Comparison of ENCODE assay signal across 12 cellular contexts in genomic region chr3:159928692-159929091, GRCh38. TPM values are rescaled to one million over a fixed set of nuclear protein-coding genes. Genes with fewer than 3 reads are reported as not detected.
A peak's percentile ranks its signal among the peaks of the same experiment; 100 is the strongest.
DNase-seq lines count a peak whose midpoint lies in the region; ATAC-seq and TF ChIP-seq lines count a peak whose summit lies in the region.
"Had no signal": no experiment of that assay in that cellular context is flagged by ENCODE, and none has a peak within 500 bp of the region (broad histone marks: within the 10 kb centered on the region; RNA-seq: fewer than 3 reads in every experiment).

No MANE protein-coding gene starts in this region.

- CTCF ChIA-PET in activated CD4-positive, alpha-beta T cell treated with anti-CD3 and anti-CD28 coated beads for 36 hours (lab: Charles Lee), result interaction anchor here (1.2 kb wide), 1 partner anchor 78 kb away, joined by 4 read pairs; no protein-coding TSS in a partner anchor

- H3K79me1 ChIP-seq in neuronal stem cell (ENCODE audit: low read depth, low read length), result no peaks in the 10 kb centered on the region

- H3K9ac ChIP-seq in OCI-LY3 (ENCODE audit: low read length) (peak overlapping the region; percentile 24), neuronal stem cell (ENCODE audit: low read depth, low read length, poor library complexity) (no peak overlapping the region)

- peaks cover 5 to 11% (median 6%) of the 10 kb centered on the region in 7 donors for H3K9me3 Mint-ChIP-seq in CD14-positive monocyte
- H3K9me3 Mint-ChIP-seq in activated CD4-positive, alpha-beta T cell treated with anti-CD3 and anti-CD28 coated beads for 36 hours (ENCODE audit: low read depth), result peaks cover 8% of the 10 kb centered on the region

- peak overlapping the region; percentile 86 to 99 (median 92) for H3K27ac Mint-ChIP-seq in CD14-positive monocyte
- H3K27ac Mint-ChIP-seq in activated CD4-positive, alpha-beta T cell treated with anti-CD3 and anti-CD28 coated beads for 36 hours, result no peak overlapping the region

- H2AFZ ChIP-seq in OCI-LY3 (ENCODE audit: low read depth, low read length) (0 out of 2 replicates have a peak overlapping the region, but pooled peaks have one; percentile 6), neuronal stem cell (ENCODE audit: low read length) (peak overlapping the region; percentile 76)

- H3K79me2 ChIP-seq in OCI-LY3 (ENCODE audit: low read length), result no peaks in the 10 kb centered on the region

- peak overlapping the region; percentile 33 for H3K4me2 ChIP-seq in OCI-LY3 (ENCODE audit: low read length)
- H3K4me2 ChIP-seq in neuronal stem cell (ENCODE audit: insufficient read depth, low read length, poor library complexity, severe bottlenecking), result no peak overlapping the region

- H3K36me3 ChIP-seq in OCI-LY3 (replicated peaks; ENCODE audit: low read depth, low read length) (peaks cover 10% of the 10 kb centered on the region), neuronal stem cell (replicated peaks in 1 of 2; ENCODE audit: control insufficient read depth in 2 of 2, insufficient read depth in 2 of 2, low read length in 2 of 2) (no peaks in the 10 kb centered on the region)

- H3K14ac ChIP-seq in neuronal stem cell (ENCODE audit: low read length), result no peak overlapping the region

- WGBS in neuronal stem cell (ENCODE audit: extremely low coverage in 2 of 2, insufficient read length in 2 of 2, insufficient replicate concordance in 1 of 2), 2 donors, result no CpG with 5 or more reads among the region's 6 CpGs

- H4K91ac ChIP-seq in neuronal stem cell (ENCODE audit: low read depth, low read length, poor library complexity), result no peak overlapping the region

- peak overlapping the region; percentile 12 to 24 for H3K4me3 Mint-ChIP-seq in CD14-positive monocyte
- no peak overlapping the region for H3K4me3 Mint-ChIP-seq in activated CD4-positive, alpha-beta T cell treated with anti-CD3 and anti-CD28 coated beads for 36 hours

- POLR2A ChIA-PET in activated CD4-positive, alpha-beta T cell treated with anti-CD3 and anti-CD28 coated beads for 36 hours (lab: Charles Lee), result no interaction called here

- H3K36me3 Mint-ChIP-seq in CD14-positive monocyte, result peaks cover 1 to 4% of the 10 kb centered on the region in 2 donors
- no peaks in the 10 kb centered on the region for H3K36me3 Mint-ChIP-seq in activated CD4-positive, alpha-beta T cell treated with anti-CD3 and anti-CD28 coated beads for 36 hours (ENCODE audit: low read depth)

- H2BK120ac ChIP-seq in neuronal stem cell (ENCODE audit: low read depth, low read length), result no peak overlapping the region

- H3K27ac ChIP-seq in OCI-LY3 (ENCODE audit: low read length) (peak overlapping the region; percentile 63), epithelial cell of prostate (peak overlapping the region; percentile 83), neuronal stem cell (replicated peaks; ENCODE audit: low read length) (no peak overlapping the region)

- H3K4me1 ChIP-seq in OCI-LY3 (ENCODE audit: low read length), result peaks cover 45% of the 10 kb centered on the region
- H3K4me1 ChIP-seq in neuronal stem cell (ENCODE audit: control insufficient read depth in 2 of 2, insufficient read depth in 1 of 2, low read depth in 1 of 2, low read length in 2 of 2), result peaks cover 0 to 11% of the 10 kb centered on the region in 2 donors

- no peak overlapping the region for H3K18ac ChIP-seq in neuronal stem cell (ENCODE audit: low read length)

- H3K27me3 Mint-ChIP-seq in CD14-positive monocyte (ENCODE audit: low read depth in 3 of 3), result peaks cover 0 to 2% (median 0%) of the 10 kb centered on the region in 3 donors
- no peaks in the 10 kb centered on the region for H3K27me3 Mint-ChIP-seq in activated CD4-positive, alpha-beta T cell treated with anti-CD3 and anti-CD28 coated beads for 36 hours

- no peak overlapping the region for H3K4ac ChIP-seq in neuronal stem cell (ENCODE audit: low read length)

- H3K27me3 ChIP-seq in OCI-LY3 (ENCODE audit: low read depth, low read length) (no peaks in the 10 kb centered on the region), neuronal stem cell (ENCODE audit: control insufficient read depth in 3 of 3, insufficient read depth in 3 of 3, low read depth in 1 of 3, low read length in 3 of 3) (no peaks in the 10 kb centered on the region)

- H3K4me3 ChIP-seq in OCI-LY3 (ENCODE audit: low read length) (no peak overlapping the region), neuronal stem cell (ENCODE audit: low read length in 2 of 2) (no peak overlapping the region)

- intact Hi-C loops in CD14-positive monocyte (cut with micrococcal nuclease), result loop anchor here (10.0 kb wide), 2 partner anchors 76 to 196 kb away; no protein-coding TSS in a partner anchor
- intact Hi-C loops in activated CD4-positive, alpha-beta T cell treated with anti-CD3 and anti-CD28 coated beads for 36 hours (cut with DNase I, micrococcal nuclease), result no loop called here

- no peaks in the 10 kb centered on the region for H4K20me1 ChIP-seq in OCI-LY3 (ENCODE audit: insufficient read depth, low read length)

- peaks cover 46% of the 10 kb centered on the region for H3K4me1 Mint-ChIP-seq in CD14-positive monocyte
- peaks cover 4% of the 10 kb centered on the region for H3K4me1 Mint-ChIP-seq in activated CD4-positive, alpha-beta T cell treated with anti-CD3 and anti-CD28 coated beads for 36 hours

- H2AK5ac ChIP-seq in neuronal stem cell (ENCODE audit: low read depth, low read length), result no peak overlapping the region

- no peak overlapping the region for H2BK12ac ChIP-seq in neuronal stem cell (ENCODE audit: low read length)

- H4K8ac ChIP-seq in neuronal stem cell (ENCODE audit: low read depth, low read length), result no peak overlapping the region

- H3K23ac ChIP-seq in neuronal stem cell (ENCODE audit: low read depth, low read length, poor library complexity), result no peak overlapping the region

- ATAC-seq in GM18520 (IDR thresholded peaks at IDR 0.05; ENCODE audit: unreplicated experiment), result no peak
- no peak for ATAC-seq in activated CD4-positive, alpha-beta T cell treated with anti-CD3 and anti-CD28 coated beads for 36 hours
- no peak for ATAC-seq in GM19463 (IDR thresholded peaks at IDR 0.05; ENCODE audit: unreplicated experiment)

- no peak overlapping the region for H2BK15ac ChIP-seq in neuronal stem cell (ENCODE audit: low read length)

- DNase-seq in CD14-positive monocyte (ENCODE audit: low spot score), result no peak
- DNase-seq in epithelial cell of prostate (ENCODE audit: low read depth, low spot score), result peak; percentile 85
- DNase-seq in neuronal stem cell (ENCODE audit: low spot score), result no peak
- no peak for DNase-seq in GF-D8 (lab: John Stamatoyannopoulos, UW)
- DNase-seq in activated CD4-positive, alpha-beta T cell treated with anti-CD3 and anti-CD28 coated beads for 36 hours, result no peak
- DNase-seq: activated CD4-positive, alpha-beta T cell treated with anti-CD3 and anti-CD28 coated beads for 48 hours; DMS79 treated with DMSO at 0.1 percent for 48 hours; stimulated activated CD4-positive, alpha-beta T cell treated with anti-CD3 and anti-CD28 coated beads, Interleukin-4, amount 100 ng/mL, for 4 hours had no signal

- H3K9me3 ChIP-seq in OCI-LY3 (ENCODE audit: insufficient read depth, low read length) (peaks cover 7% of the 10 kb centered on the region; the same call in 1 of the 2 replicates), neuronal stem cell (replicated peaks in 1 of 2; ENCODE audit: control insufficient read depth in 2 of 2, insufficient read depth in 1 of 2, low read depth in 1 of 2, low read length in 2 of 2) (peaks cover 0 to 1% of the 10 kb centered on the region in 2 donors)

- H2BK5ac ChIP-seq in neuronal stem cell (ENCODE audit: low read length), result no peak overlapping the region

- no peak for TF ChIP-seq CTCF in CD14-positive monocyte (IDR thresholded peaks at IDR 0.05)
- no peak for TF ChIP-seq CTCF in OCI-LY3 (IDR thresholded peaks at IDR 0.05; ENCODE audit: low read depth, low read length)

RNA-seq across cellular contexts. Expression of gene IL12A, which starts 59.9 kb away (rescaled TPM):
- polyA plus RNA-seq in CD14-positive monocyte, result under 1 TPM in 1 of 2 donors, not detected in 1; 0.24 TPM
- polyA plus RNA-seq in neuronal stem cell (2013, experiment 1 of 2), result 1.3 TPM
- polyA plus RNA-seq in neuronal stem cell (2013, experiment 2 of 2), result 0.89 TPM
- not detected for total RNA-seq in activated CD4-positive, alpha-beta T cell treated with anti-CD3 and anti-CD28 coated beads for 36 hours
- total RNA-seq: left lobe of liver had no signal

Comparison
In these comparisons a context has a peak if more than half of its experiments do, and no peak if none do; other contexts are left out.
1. intact Hi-C loops: an anchor here in CD14-positive monocyte (10.0 kb wide); none called in activated CD4-positive, alpha-beta T cell treated with anti-CD3 and anti-CD28 coated beads for 36 hours.